Comparison of ENCODE assay signal across 8 cellular contexts in genomic region chr2:181165199-181165868, GRCh38.
DNase-seq lines count a peak whose midpoint lies in the region; ATAC-seq and TF ChIP-seq lines count a peak whose summit lies in the region.
"Had no signal": no experiment of that assay in that cellular context is flagged by ENCODE, and none has a peak within 500 bp of the region (broad histone marks: within the 10 kb centered on the region; RNA-seq: fewer than 3 reads in every experiment).

No MANE protein-coding gene starts in this region.

- no peaks in the 10 kb centered on the region for H4K20me1 ChIP-seq in Loucy (ENCODE audit: insufficient read depth, low read length, poor library complexity, severe bottlenecking)

- peak overlapping the region; percentile 92 for H3K4me3 Mint-ChIP-seq in natural killer cell treated with Interleukin-12 subunit alpha and Interleukin-12 subunit beta and Interleukin-15 and Interleukin-18, amount 100 ng/mL, for 72 hours

- 0 out of 2 replicates have a peak, but pooled peaks cover 7% of the 10 kb centered on the region for H3K79me2 ChIP-seq in Loucy (ENCODE audit: insufficient read depth, low read length)

- peak overlapping the region; percentile 12 for H3K4me2 ChIP-seq in Loucy (ENCODE audit: low read depth, low read length, poor library complexity, severe bottlenecking)

- no peaks in the 10 kb centered on the region for H3K36me3 ChIP-seq in Loucy (ENCODE audit: insufficient read depth, low read length)

- H3K9me2 ChIP-seq in Loucy (replicated peaks; ENCODE audit: low read depth, low read length): no peaks in the 10 kb centered on the region

- no peaks in the 10 kb centered on the region for H3K27me3 Mint-ChIP-seq in natural killer cell treated with Interleukin-12 subunit alpha and Interleukin-12 subunit beta and Interleukin-15 and Interleukin-18, amount 100 ng/mL, for 72 hours

- no peak overlapping the region for H3K9ac ChIP-seq in Loucy (ENCODE audit: low read depth, low read length, poor library complexity, severe bottlenecking)

- no peak for TF ChIP-seq CTCF in Loucy (conservative IDR thresholded peaks at IDR 0.05; ENCODE audit: low read length)

- H3F3A ChIP-seq in Loucy (ENCODE audit: low read depth): no peaks in the 10 kb centered on the region

- peaks cover 48 to 57% of the 10 kb centered on the region in 2 donors for H3K4me1 Mint-ChIP-seq in natural killer cell treated with Interleukin-12 subunit alpha and Interleukin-12 subunit beta and Interleukin-15 and Interleukin-18, amount 100 ng/mL, for 72 hours (ENCODE audit: low read depth in 2 of 2)

- H3K27ac Mint-ChIP-seq in natural killer cell treated with Interleukin-12 subunit alpha and Interleukin-12 subunit beta and Interleukin-15 and Interleukin-18, amount 100 ng/mL, for 72 hours: peak overlapping the region; percentile 98 to 100

- no peak overlapping the region for H2AFZ ChIP-seq in Loucy (ENCODE audit: low read length)

- peaks cover 17% of the 10 kb centered on the region for H3K9me3 Mint-ChIP-seq in natural killer cell treated with Interleukin-12 subunit alpha and Interleukin-12 subunit beta and Interleukin-15 and Interleukin-18, amount 100 ng/mL, for 72 hours

- H3K27me3 ChIP-seq in Loucy (ENCODE audit: insufficient read depth, low read length, poor library complexity, severe bottlenecking): no peaks in the 10 kb centered on the region

- peaks cover 35% of the 10 kb centered on the region for H3K36me3 Mint-ChIP-seq in natural killer cell treated with Interleukin-12 subunit alpha and Interleukin-12 subunit beta and Interleukin-15 and Interleukin-18, amount 100 ng/mL, for 72 hours

- ATAC-seq in GM18870 (IDR thresholded peaks at IDR 0.05; ENCODE audit: unreplicated experiment): peak; percentile 74
- peak; percentile 77 for ATAC-seq in GM21825 (IDR thresholded peaks at IDR 0.05; ENCODE audit: unreplicated experiment)
- peak; percentile 80 to 93 for ATAC-seq in natural killer cell treated with Interleukin-12 subunit alpha and Interleukin-12 subunit beta and Interleukin-15 and Interleukin-18, amount 100 ng/mL, for 72 hours

- no peak overlapping the region for H3K4me3 ChIP-seq in Loucy (ENCODE audit: low read length, poor library complexity, severe bottlenecking)

- peaks cover 23% of the 10 kb centered on the region for H3K9me3 ChIP-seq in Loucy (ENCODE audit: insufficient read depth, low read depth, low read length)

- peaks cover 20% of the 10 kb centered on the region for H3K4me1 ChIP-seq in Loucy (ENCODE audit: insufficient read depth, low read length, poor library complexity, severe bottlenecking)

- DNase-seq in natural killer cell treated with Interleukin-12 subunit alpha and Interleukin-12 subunit beta and Interleukin-15 and Interleukin-18, amount 100 ng/mL, for 72 hours (ENCODE audit: low spot score): peak; percentile 64
- no peak for DNase-seq in activated CD4-positive, CD25-positive, alpha-beta regulatory T cell (lab: John Stamatoyannopoulos, UW)
- DNase-seq in H4 (ENCODE audit: low spot score) (no peak), NCI-H1417 (lab: John Stamatoyannopoulos, UW) (no peak)
- DNase-seq: cerebellar nuclear complex had no signal
